Comparison of ENCODE assay signal across 10 cellular contexts in genomic region chr14:93044601-93045000, GRCh38.
DNase-seq lines count a peak whose midpoint lies in the region; ATAC-seq and TF ChIP-seq lines count a peak whose summit lies in the region.
"Had no signal": no experiment of that assay in that cellular context is flagged by ENCODE, and none has a peak within 500 bp of the region (broad histone marks: within the 10 kb centered on the region; RNA-seq: fewer than 3 reads in every experiment).

No MANE protein-coding gene starts in this region.

- no peak overlapping the region for H2AFZ ChIP-seq in smooth muscle cell (ENCODE audit: low read depth)

- no peaks in the 10 kb centered on the region for H3K9me3 Mint-ChIP-seq in endodermal cell

- peaks cover 19% of the 10 kb centered on the region for H3F3A ChIP-seq in smooth muscle cell (ENCODE audit: low read depth)

- DNase-seq in LoVo (ENCODE audit: low spot score) = peak; percentile 53
- DNase-seq in endodermal cell = no peak
- no peak for DNase-seq in smooth muscle cell (lab: John Stamatoyannopoulos, UW; ENCODE audit: unreplicated experiment)
- no peak for DNase-seq in GM13977 (ENCODE audit: low spot score)
- no peak for DNase-seq in NCI-H2029 treated with DMSO at 0.1 percent for 48 hours (lab: John Stamatoyannopoulos, UW)
- no peak for DNase-seq in activated CD8-positive, alpha-beta memory T cell treated with anti-CD3 and anti-CD28 coated beads for 24 hours
- no peak for DNase-seq in COLO668 (lab: John Stamatoyannopoulos, UW; ENCODE audit: unreplicated experiment)
- DNase-seq: activated CD8-positive, alpha-beta memory T cell treated with anti-CD3 and anti-CD28 coated beads, Interleukin-2, amount 50 U/mL, for 4 hours; NCI-H526 treated with DMSO at 0.1 percent for 48 hours had no signal

- H3K36me3 Mint-ChIP-seq in endodermal cell (ENCODE audit: low read depth) = peaks cover 4% of the 10 kb centered on the region

- H3K4me3 Mint-ChIP-seq in endodermal cell = no peak overlapping the region

- ATAC-seq in GM19438 (IDR thresholded peaks at IDR 0.05; ENCODE audit: low read depth, unreplicated experiment) = peak; percentile 57

- H3K36me3 ChIP-seq in endodermal cell (ENCODE audit: control insufficient read depth, insufficient read depth, low read length) (no peaks in the 10 kb centered on the region), smooth muscle cell (ENCODE audit: low read depth) (no peaks in the 10 kb centered on the region)

- H3K27me3 ChIP-seq in endodermal cell (ENCODE audit: control insufficient read depth, insufficient read depth, low read length, poor library complexity, severe bottlenecking) = no peaks in the 10 kb centered on the region
- no peaks in the 10 kb centered on the region for H3K27me3 ChIP-seq in smooth muscle cell (ENCODE audit: low read depth)

- no peak overlapping the region for H3K4me3 ChIP-seq in endodermal cell (ENCODE audit: low read length)
- H3K4me3 ChIP-seq in smooth muscle cell = no peak overlapping the region

- H3K79me2 ChIP-seq in smooth muscle cell (ENCODE audit: low read depth) = no peaks in the 10 kb centered on the region

- H3K9me3 ChIP-seq in endodermal cell (ENCODE audit: control insufficient read depth, low read length) (no peaks in the 10 kb centered on the region), smooth muscle cell (replicated peaks; ENCODE audit: low read depth) (no peaks in the 10 kb centered on the region)

- in situ Hi-C loops in GM13977 (cut with MboI; ENCODE audit: low pct_unique_long_range_greater_than_20kb, low sequenced_read_pairs, unreplicated experiment) = no loop called here

- H3K4me1 ChIP-seq in endodermal cell (ENCODE audit: control insufficient read depth, insufficient read depth, low read length) (peaks cover 32% of the 10 kb centered on the region), smooth muscle cell (ENCODE audit: low read depth) (peaks cover 32% of the 10 kb centered on the region)

- 87 to 93% methylated on average over 6 to 9 of the region's 9 CpGs for WGBS in endodermal cell (ENCODE audit: insufficient coverage in 1 of 2, insufficient read length in 1 of 2), 2 experiments
- 90% methylated on average over 9 of the region's 9 CpGs for WGBS in smooth muscle cell (ENCODE audit: low lambda C conversion rate)

- H3K4me2 ChIP-seq in smooth muscle cell = peak overlapping the region; percentile 70

- H4K20me1 ChIP-seq in smooth muscle cell (ENCODE audit: low read depth) = peaks cover 84% of the 10 kb centered on the region

- TF ChIP-seq CTCF in endodermal cell (conservative IDR thresholded peaks at IDR 0.05) (no peak), smooth muscle cell (IDR thresholded peaks at IDR 0.05; ENCODE audit: borderline replicate concordance, insufficient read depth, poor library complexity, severe bottlenecking) (no peak), GM13977 (IDR thresholded peaks at IDR 0.05; ENCODE audit: extremely low read depth, insufficient read depth, missing control alignments) (no peak)

- no peaks in the 10 kb centered on the region for H3K27me3 Mint-ChIP-seq in endodermal cell (ENCODE audit: insufficient read depth)

- no peak overlapping the region for H3K9ac ChIP-seq in endodermal cell (ENCODE audit: extremely low read depth, low read length, poor library complexity, severe bottlenecking)
- no peak overlapping the region for H3K9ac ChIP-seq in smooth muscle cell (ENCODE audit: low read depth)

- peaks cover 54% of the 10 kb centered on the region for H3K4me1 Mint-ChIP-seq in endodermal cell

- H3K27ac Mint-ChIP-seq in endodermal cell = peak overlapping the region; percentile 8

- H3K27ac ChIP-seq in endodermal cell (ENCODE audit: low read depth, low read length) (no peak overlapping the region), smooth muscle cell (ENCODE audit: low read depth) (peak overlapping the region; percentile 76)
